In the genomic region with DNA sequence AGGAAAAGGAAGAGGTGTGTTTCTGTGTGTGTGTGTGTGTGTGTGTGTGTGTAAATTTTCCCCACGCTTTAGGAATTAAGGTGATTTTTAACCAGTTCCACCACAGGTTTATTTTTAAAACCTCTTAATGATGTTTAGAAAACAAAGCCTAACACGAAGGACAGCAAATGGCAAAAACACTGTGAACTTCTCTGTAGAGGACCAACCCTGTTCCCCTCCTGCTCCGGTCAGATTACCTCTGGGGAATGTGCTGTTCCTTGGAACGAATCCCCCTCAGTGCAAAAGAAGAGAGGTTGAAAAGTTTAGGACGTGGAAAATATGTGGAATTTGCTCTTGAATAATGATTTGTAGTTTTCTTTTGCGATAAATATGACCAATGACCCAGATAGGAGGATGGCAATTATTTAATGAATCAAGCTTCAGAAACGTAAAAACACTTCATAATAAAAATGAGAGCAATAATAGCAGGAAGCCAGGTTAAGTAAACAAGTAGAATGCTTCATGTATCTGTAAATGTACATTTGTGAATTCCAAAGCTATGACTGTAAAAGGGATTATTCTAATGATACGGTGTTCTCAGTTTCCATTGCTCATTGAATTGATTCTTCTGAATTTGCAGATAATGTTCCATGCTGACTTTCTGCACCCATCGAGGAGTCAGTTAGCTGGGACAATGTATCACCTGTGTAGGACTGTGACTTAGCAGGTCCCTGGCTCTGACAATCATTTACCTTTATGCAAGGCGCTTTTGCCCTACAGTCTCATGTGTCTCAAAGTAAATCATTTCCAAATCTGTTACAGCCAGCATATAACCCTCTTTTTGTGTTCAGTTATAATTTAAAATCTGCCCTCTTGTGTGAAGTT, we compare ENCODE assay signal across 11 cellular contexts.
DNase-seq lines count a peak whose midpoint lies in the region; ATAC-seq and TF ChIP-seq lines count a peak whose summit lies in the region.
"Had no signal": no experiment of that assay in that cellular context is flagged by ENCODE, and none has a peak within 500 bp of the region (broad histone marks: within the 10 kb centered on the region; RNA-seq: fewer than 3 reads in every experiment).

No MANE protein-coding gene starts in this region.

- no peak overlapping the region for H3K27ac ChIP-seq in IMR-90 (ENCODE audit: insufficient read depth, low read length)
- H3K27ac ChIP-seq: cardiac muscle cell had no signal

- POLR2A ChIA-PET in IMR-90 (lab: Charles Lee; ENCODE audit: unreplicated experiment), result no interaction called here

- in situ Hi-C loops in IMR-90 (cut with MboI; ENCODE audit: low sequenced_read_pairs), result no loop called here

- no peak overlapping the region for H2AK5ac ChIP-seq in IMR-90 (ENCODE audit: low read depth, low read length)

- no peaks in the 10 kb centered on the region for H3K79me1 ChIP-seq in IMR-90 (ENCODE audit: low read depth in 1 of 2, low read length in 2 of 2)

- no TSS peak for BruUV-seq in IMR-90 (replicated peaks; lab: Mats Ljungman, UMichigan)

- H3K9me1 ChIP-seq in IMR-90 (ENCODE audit: insufficient read depth, low read length), result no peaks in the 10 kb centered on the region

- 0 out of 2 replicates have a peak overlapping the region, but pooled peaks have one; percentile 10 for H2BK120ac ChIP-seq in IMR-90 (ENCODE audit: low read depth, low read length)

- no peak overlapping the region for H2AFZ ChIP-seq in IMR-90 (replicated peaks; ENCODE audit: low read length, poor library complexity)

- H3K56ac ChIP-seq in IMR-90 (ENCODE audit: extremely low read depth, insufficient read depth, low read length), result no peak overlapping the region

- no peaks in the 10 kb centered on the region for H3K4me1 ChIP-seq in IMR-90 (ENCODE audit: control insufficient read depth, insufficient read depth, low read length)

- H3K9me3 ChIP-seq in IMR-90 (ENCODE audit: control insufficient read depth, insufficient read depth, low read length), result no peaks in the 10 kb centered on the region

- H4K20me1 ChIP-seq in IMR-90 (ENCODE audit: insufficient read depth, low read length), result no peaks in the 10 kb centered on the region

- H3K36me3 ChIP-seq in IMR-90 (ENCODE audit: control insufficient read depth, insufficient read depth, low read length), result no peaks in the 10 kb centered on the region
- H3K36me3 ChIP-seq: cardiac muscle cell had no signal

- intact Hi-C loops in IMR-90 (cut with micrococcal nuclease), result no loop called here
- intact Hi-C loops in left colon (cut with DNase I, micrococcal nuclease), result no loop called here

- H3K4me2 ChIP-seq in IMR-90 (ENCODE audit: low read depth, low read length), result peak overlapping the region; percentile 4

- no peak overlapping the region for H3K4ac ChIP-seq in IMR-90 (ENCODE audit: low read depth, low read length)

- dilution Hi-C loops in IMR-90 (cut with HindIII; ENCODE audit: low sequenced_read_pairs, unreplicated experiment), result no loop called here

- TF ChIP-seq CTCF in IMR-90 (conservative IDR thresholded peaks at IDR 0.05; ENCODE audit: low read depth, low read length), result no peak

- no peak overlapping the region for H3K9ac ChIP-seq in IMR-90 (ENCODE audit: low read depth, low read length)

- H3K18ac ChIP-seq in IMR-90 (ENCODE audit: low read depth, low read length), result no peak overlapping the region

- H4K91ac ChIP-seq in IMR-90 (ENCODE audit: insufficient read depth, low read depth, low read length), result no peak overlapping the region

- CTCF ChIA-PET in IMR-90 (lab: Yijun Ruan, JAX), result interaction anchor here (1.3 kb wide), 1 partner anchor 9 kb away, joined by 4 read pairs; no protein-coding TSS in a partner anchor

- no peak overlapping the region for H3K4me3 ChIP-seq in IMR-90 (ENCODE audit: insufficient read depth, low read depth, low read length)
- H3K4me3 ChIP-seq: cardiac muscle cell had no signal

- H2BK15ac ChIP-seq in IMR-90 (ENCODE audit: low read depth, low read length), result no peak overlapping the region

- no peak overlapping the region for H3K14ac ChIP-seq in IMR-90 (replicated peaks; ENCODE audit: low read depth, low read length)

- H4K5ac ChIP-seq in IMR-90 (ENCODE audit: low read depth, low read length), result no peak overlapping the region

- H2BK5ac ChIP-seq in IMR-90 (ENCODE audit: low read depth, low read length, poor library complexity, severe bottlenecking), result no peak overlapping the region

- TF ChIP-seq POLR2A in GM18505 (IDR thresholded peaks at IDR 0.05; ENCODE audit: borderline replicate concordance, extremely low read depth, insufficient read depth, insufficient read length) (no peak), IMR-90 (IDR thresholded peaks at IDR 0.05; ENCODE audit: low read depth, low read length) (no peak)

- no peaks in the 10 kb centered on the region for H3K27me3 ChIP-seq in IMR-90 (ENCODE audit: control insufficient read depth, insufficient read depth, low read length)
- H3K27me3 ChIP-seq: cardiac muscle cell had no signal

- 67% methylated on average over 2 of the region's 10 CpGs; no CpG with 5 or more reads in 1 of the 2 experiments for WGBS in IMR-90 (ENCODE audit: extremely low coverage in 2 of 2, insufficient read length in 1 of 2), 2 experiments

- DNase-seq in IMR-90, result peak; percentile 5
- peak in 1 of 2 donors; percentile 59 for DNase-seq in left colon
- no peak for DNase-seq in NCI-H226
- DNase-seq in glomerular visceral epithelial cell (ENCODE audit: extremely low spot score), result no peak
- DNase-seq in NCI-H146 (lab: John Stamatoyannopoulos, UW), result no peak
- no peak for DNase-seq in NCI-H1930 (lab: John Stamatoyannopoulos, UW)
- DNase-seq: C1 segment of cervical spinal cord, NCI-H2081 treated with DMSO at 0.1 percent for 48 hours had no signal

- TF ChIP-seq RAD21 in IMR-90 (IDR thresholded peaks at IDR 0.05; ENCODE audit: low read length), result no peak

- H4K8ac ChIP-seq in IMR-90 (ENCODE audit: low read depth in 2 of 2, low read length in 2 of 2), result peak overlapping the region in 1 of 2 experiments; percentile 45; a peak in 2 of 4 replicates

- ATAC-seq in GM18505 (IDR thresholded peaks at IDR 0.05; ENCODE audit: unreplicated experiment), result peak; percentile 51
- ATAC-seq in GM21786 (IDR thresholded peaks at IDR 0.05; ENCODE audit: unreplicated experiment), result peak; percentile 83
- ATAC-seq in IMR-90 (ENCODE audit: low read depth), result no peak
- peak; percentile 94 for ATAC-seq in left colon

- no peak overlapping the region for H3K23ac ChIP-seq in IMR-90 (ENCODE audit: low read depth, low read length)

- H2AK9ac ChIP-seq in IMR-90 (replicated peaks; ENCODE audit: low read depth, low read length, poor library complexity), result no peak overlapping the region

- no peak overlapping the region for H2BK20ac ChIP-seq in IMR-90 (ENCODE audit: low read depth, low read length)

TF ChIP-seq in IMR-90, 13 proteins besides CTCF, POLR2A, EP300 and RAD21:
- TF ChIP-seq NFE2L2 (IDR thresholded peaks at IDR 0.05; ENCODE audit: low read depth, low read length), result no peak
- TF ChIP-seq CHD1 (IDR thresholded peaks at IDR 0.05; ENCODE audit: low read depth, low read length), result no peak
TF ChIP-seq in IMR-90: peak in this region for 0.
